ENCODE assay signal across 29 cellular contexts in the genomic region with DNA sequence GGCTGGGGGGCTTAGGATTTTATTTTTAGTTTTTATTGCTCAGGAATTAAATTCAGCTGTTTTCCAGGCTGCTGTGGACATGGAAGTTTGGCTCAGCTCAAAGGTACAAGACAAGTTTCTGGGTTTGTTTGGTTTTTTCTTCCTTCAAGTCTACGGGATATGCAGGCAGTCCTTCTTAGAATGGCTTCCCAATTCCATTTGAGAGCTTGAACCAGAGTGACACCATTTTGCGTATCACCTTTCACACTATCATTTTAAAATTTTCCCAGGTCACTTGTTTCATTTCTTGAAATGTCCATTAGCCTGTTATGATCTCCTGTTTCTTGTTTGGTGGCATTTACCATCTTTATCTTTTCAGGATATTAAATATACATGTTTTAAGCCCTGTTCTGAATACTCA.
"Had no signal": no experiment of that assay in that cellular context is flagged by ENCODE, and none has a peak within 500 bp of the region (broad histone marks: within the 10 kb centered on the region; RNA-seq: fewer than 3 reads in every experiment).

No MANE protein-coding gene starts in this region.

- H3K9me3 Mint-ChIP-seq: naive thymus-derived CD8-positive, alpha-beta T cell; natural killer cell treated with Interleukin-12 subunit alpha and Interleukin-12 subunit beta and Interleukin-15 and Interleukin-18, amount 100 ng/mL, for 72 hours; nephron progenitor cell; neural crest cell; stimulated activated memory B cell treated with anti-CD40 and anti-IgM and Interleukin-4, amounts not matched to agents 10 μg/mL and 1 μg/mL and 100 μg/mL, for 72 hours; stimulated activated naive CD8-positive, alpha-beta T cell treated with anti-CD3 and anti-CD28 coated beads, Interleukin-15, amount 100 ng/mL, for 72 hours; type B pancreatic cell had no signal

- H3K4me3 ChIP-seq: ovary, prostate gland, right atrium auricular region, skin epidermis, smooth muscle cell, spleen, suprapubic skin, testis, tibial artery, transverse colon, upper lobe of right lung, uterus had no signal

- H3K9me3 ChIP-seq: ovary, prostate gland, right atrium auricular region, spleen, suprapubic skin, testis, tibial artery, transverse colon, upper lobe of right lung, uterus had no signal

- H3K36me3 Mint-ChIP-seq: naive thymus-derived CD8-positive, alpha-beta T cell; natural killer cell treated with Interleukin-12 subunit alpha and Interleukin-12 subunit beta and Interleukin-15 and Interleukin-18, amount 100 ng/mL, for 72 hours; stimulated activated memory B cell treated with anti-CD40 and anti-IgM and Interleukin-4, amounts not matched to agents 10 μg/mL and 1 μg/mL and 100 μg/mL, for 72 hours; type B pancreatic cell had no signal

- H3K36me3 ChIP-seq: ovary, prostate gland, right atrium auricular region, spleen, suprapubic skin, tibial artery, transverse colon, upper lobe of right lung, uterus had no signal

- H3K27ac Mint-ChIP-seq: naive thymus-derived CD8-positive, alpha-beta T cell; natural killer cell treated with Interleukin-12 subunit alpha and Interleukin-12 subunit beta and Interleukin-15 and Interleukin-18, amount 100 ng/mL, for 72 hours; nephron progenitor cell; stimulated activated memory B cell treated with anti-CD40 and anti-IgM and Interleukin-4, amounts not matched to agents 10 μg/mL and 1 μg/mL and 100 μg/mL, for 72 hours; stimulated activated naive CD8-positive, alpha-beta T cell treated with anti-CD3 and anti-CD28 coated beads, Interleukin-15, amount 100 ng/mL, for 72 hours; type B pancreatic cell had no signal

- H3K27me3 Mint-ChIP-seq: naive thymus-derived CD8-positive, alpha-beta T cell; natural killer cell treated with Interleukin-12 subunit alpha and Interleukin-12 subunit beta and Interleukin-15 and Interleukin-18, amount 100 ng/mL, for 72 hours; stimulated activated memory B cell treated with anti-CD40 and anti-IgM and Interleukin-4, amounts not matched to agents 10 μg/mL and 1 μg/mL and 100 μg/mL, for 72 hours; stimulated activated naive CD8-positive, alpha-beta T cell treated with anti-CD3 and anti-CD28 coated beads, Interleukin-15, amount 100 ng/mL, for 72 hours; type B pancreatic cell had no signal

- H3K27me3 ChIP-seq: ovary, right atrium auricular region, spleen, suprapubic skin, testis, tibial artery, transverse colon, upper lobe of right lung, uterus had no signal

- DNase-seq: nephron progenitor cell; occipital lobe; ovary; retina; spleen; stimulated activated CD4-positive, alpha-beta T cell treated with anti-CD3 and anti-CD28 coated beads, Interleukin-12 subunit alpha, Interleukin-12 subunit beta, amount 100 ng/mL, for 4 hours; stimulated activated CD4-positive, alpha-beta T cell treated with anti-CD3 and anti-CD28 coated beads, Interleukin-1b, Interleukin-23, amount 100 ng/mL, for 48 hours; stimulated activated CD4-positive, alpha-beta T cell treated with anti-CD3 and anti-CD28 coated beads, Interleukin-4, amount 100 ng/mL, for 1 hour; stimulated activated CD4-positive, alpha-beta T cell treated with anti-CD3 and anti-CD28 coated beads, Interleukin-4, amount 100 ng/mL, for 4 hours; stimulated activated CD8-positive, alpha-beta memory T cell treated with anti-CD3 and anti-CD28 coated beads, Interleukin-4, amount 100 ng/mL, for 48 hours; stimulated activated naive CD8-positive, alpha-beta T cell treated with anti-CD3 and anti-CD28 coated beads, Interleukin-15, amount 100 ng/mL, for 72 hours; stimulated activated naive CD8-positive, alpha-beta T cell treated with anti-CD3 and anti-CD28 coated beads, Interleukin-15, Interleukin-2, amounts not matched to agents 100 U/mL and 50 U/mL, for 24 hours; substantia nigra; testis; tibial artery; transverse colon; upper lobe of right lung; uterus had no signal

- H3K4me3 Mint-ChIP-seq: naive thymus-derived CD8-positive, alpha-beta T cell; natural killer cell treated with Interleukin-12 subunit alpha and Interleukin-12 subunit beta and Interleukin-15 and Interleukin-18, amount 100 ng/mL, for 72 hours; nephron progenitor cell; neural crest cell; stimulated activated memory B cell treated with anti-CD40 and anti-IgM and Interleukin-4, amounts not matched to agents 10 μg/mL and 1 μg/mL and 100 μg/mL, for 72 hours; stimulated activated naive CD8-positive, alpha-beta T cell treated with anti-CD3 and anti-CD28 coated beads, Interleukin-15, amount 100 ng/mL, for 72 hours; type B pancreatic cell had no signal

- H3K4me1 ChIP-seq: prostate gland, right atrium auricular region, spleen, suprapubic skin, testis, tibial artery, transverse colon, upper lobe of right lung, uterus had no signal

- ATAC-seq: sciatic nerve; stimulated activated memory B cell treated with anti-CD40 and anti-IgM and Interleukin-4, amounts not matched to agents 10 μg/mL and 1 μg/mL and 100 μg/mL, for 72 hours; upper lobe of right lung had no signal

- H3K27ac ChIP-seq: ovary, prostate gland, right atrium auricular region, skin epidermis, spleen, suprapubic skin, testis, tibial artery, transverse colon, upper lobe of right lung, uterus had no signal

- H3K4me2 ChIP-seq: smooth muscle cell had no signal

- H3K4me1 Mint-ChIP-seq: naive thymus-derived CD8-positive, alpha-beta T cell; nephron progenitor cell; neural crest cell; stimulated activated memory B cell treated with anti-CD40 and anti-IgM and Interleukin-4, amounts not matched to agents 10 μg/mL and 1 μg/mL and 100 μg/mL, for 72 hours had no signal
